ENCODE assay signal across 21 cellular contexts in the genomic region with DNA sequence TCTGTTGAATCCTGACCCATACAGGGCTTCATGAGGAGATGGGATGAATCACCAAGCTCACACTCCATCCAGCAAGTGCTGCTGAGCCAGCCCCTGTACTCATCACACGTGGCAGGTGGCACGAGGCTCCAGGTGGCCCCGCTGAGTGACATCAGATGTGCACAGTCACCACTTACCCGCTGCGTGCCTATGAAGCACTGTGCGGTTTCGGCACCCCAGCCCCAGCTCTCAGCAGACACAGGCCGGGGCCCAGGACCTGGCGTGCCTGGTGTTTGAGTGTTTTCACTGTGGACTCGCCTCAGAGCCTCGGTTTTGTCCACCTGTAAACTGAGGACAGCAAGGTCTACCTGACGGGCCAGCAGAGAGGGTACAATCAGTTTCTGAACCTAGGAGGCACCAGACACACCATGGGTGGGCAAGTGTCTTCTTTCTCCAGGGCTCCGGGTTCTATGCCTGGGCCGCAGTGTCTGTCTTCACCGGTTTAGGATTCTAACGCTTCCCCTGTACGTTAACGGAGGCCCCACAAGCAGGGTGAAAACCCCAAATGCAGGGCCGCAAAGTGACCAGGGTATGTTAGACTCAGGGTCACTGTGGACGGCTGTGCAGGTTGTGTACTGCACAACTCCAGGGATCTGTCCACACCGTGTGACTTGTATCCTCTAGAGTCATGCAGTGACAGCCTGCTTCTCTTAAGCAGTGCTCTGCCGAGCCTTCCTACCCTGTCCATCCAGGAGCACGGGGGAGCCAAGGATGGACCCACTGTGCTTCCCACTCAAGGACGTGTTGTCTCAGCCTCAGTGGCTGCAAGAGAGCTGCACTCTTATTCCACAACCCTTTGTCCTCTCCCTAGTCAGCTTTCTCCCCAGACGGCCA. TPM values are rescaled to one million over a fixed set of nuclear protein-coding genes. Genes with fewer than 3 reads are reported as not detected.
DNase-seq lines count a peak whose midpoint lies in the region; ATAC-seq, FAIRE-seq and TF ChIP-seq lines count a peak whose summit lies in the region.
"Had no signal": no experiment of that assay in that cellular context is flagged by ENCODE, and none has a peak within 500 bp of the region (broad histone marks: within the 10 kb centered on the region; RNA-seq: fewer than 3 reads in every experiment).

No MANE protein-coding gene starts in this region.

- H3K4me1 ChIP-seq in HEK293 (ENCODE audit: control insufficient read depth, insufficient read depth, low read length) (no peaks in the 10 kb centered on the region), astrocyte (ENCODE audit: insufficient read depth, low read length) (peaks cover 25% of the 10 kb centered on the region), neuronal stem cell (ENCODE audit: control insufficient read depth in 2 of 2, insufficient read depth in 1 of 2, low read depth in 1 of 2, low read length in 2 of 2) (peaks cover 0 to 3% of the 10 kb centered on the region in 2 donors)

- no peaks in the 10 kb centered on the region for H3K79me1 ChIP-seq in neuronal stem cell (ENCODE audit: low read depth, low read length)

- H3K79me2 ChIP-seq in astrocyte (ENCODE audit: insufficient read depth, low read length), result no peaks in the 10 kb centered on the region

- H2AFZ ChIP-seq in astrocyte (ENCODE audit: low read depth, low read length) (no peak overlapping the region), neuronal stem cell (ENCODE audit: low read length) (no peak overlapping the region)

- no peak overlapping the region for H2BK12ac ChIP-seq in neuronal stem cell (ENCODE audit: low read length)

- H3K9me3 Mint-ChIP-seq in astrocyte (ENCODE audit: unreplicated experiment), result peaks cover 3% of the 10 kb centered on the region
- H3K9me3 Mint-ChIP-seq: dendritic cell treated with granulocyte-macrophage colony-stimulating factor and Interleukin-4, amounts not matched to agents 40 ng/mL and 50 ng/mL, for 4 days had no signal

- in situ Hi-C loops in G401 (cut with HindIII; ENCODE audit: low sequenced_read_pairs), result no loop called here

- no peak overlapping the region for H3K4me3 Mint-ChIP-seq in astrocyte (ENCODE audit: unreplicated experiment)
- H3K4me3 Mint-ChIP-seq: B cell; dendritic cell treated with granulocyte-macrophage colony-stimulating factor and Interleukin-4, amounts not matched to agents 40 ng/mL and 50 ng/mL, for 4 days; WTC11 had no signal

- WGBS in neuronal stem cell (ENCODE audit: extremely low coverage in 2 of 2, insufficient read length in 2 of 2, insufficient replicate concordance in 1 of 2), 2 donors, result no CpG with 5 or more reads among the region's 25 CpGs

- H4K20me1 ChIP-seq in astrocyte (ENCODE audit: insufficient read depth, low read length), result no peaks in the 10 kb centered on the region

- no peaks in the 10 kb centered on the region for H3K36me3 Mint-ChIP-seq in astrocyte (ENCODE audit: low read depth, unreplicated experiment)
- H3K36me3 Mint-ChIP-seq: WTC11 had no signal

- H4K8ac ChIP-seq in neuronal stem cell (ENCODE audit: low read depth, low read length), result no peak overlapping the region

- H3K4me2 ChIP-seq in astrocyte (ENCODE audit: low read length) (no peak overlapping the region), neuronal stem cell (ENCODE audit: insufficient read depth, low read length, poor library complexity, severe bottlenecking) (no peak overlapping the region)

- no peak overlapping the region for H2BK5ac ChIP-seq in neuronal stem cell (ENCODE audit: low read length)

- H3K27ac ChIP-seq in HEK293 (ENCODE audit: extremely low read depth, low read depth, low read length) (no peak overlapping the region), astrocyte (ENCODE audit: low read depth, low read length) (no peak overlapping the region), neuronal stem cell (replicated peaks; ENCODE audit: low read length) (no peak overlapping the region)
- H3K27ac ChIP-seq: thoracic aorta had no signal

- no peaks in the 10 kb centered on the region for H3K27me3 Mint-ChIP-seq in astrocyte (ENCODE audit: low read depth, unreplicated experiment)
- H3K27me3 Mint-ChIP-seq: dendritic cell treated with granulocyte-macrophage colony-stimulating factor and Interleukin-4, amounts not matched to agents 40 ng/mL and 50 ng/mL, for 4 days had no signal

- no peak overlapping the region for H2BK15ac ChIP-seq in neuronal stem cell (ENCODE audit: low read length)

- H2AK5ac ChIP-seq in neuronal stem cell (ENCODE audit: low read depth, low read length), result no peak overlapping the region

- no peak overlapping the region for H3K4ac ChIP-seq in neuronal stem cell (ENCODE audit: low read length)

- H3K18ac ChIP-seq in neuronal stem cell (ENCODE audit: low read length), result peak overlapping the region; percentile 39

- H3K23ac ChIP-seq in neuronal stem cell (ENCODE audit: low read depth, low read length, poor library complexity), result no peak overlapping the region

- H3K27me3 ChIP-seq in astrocyte (ENCODE audit: insufficient read depth, low read length), result no peaks in the 10 kb centered on the region
- no peaks in the 10 kb centered on the region for H3K27me3 ChIP-seq in neuronal stem cell (ENCODE audit: control insufficient read depth in 3 of 3, insufficient read depth in 3 of 3, low read depth in 1 of 3, low read length in 3 of 3)

- ATAC-seq in GM21360 (IDR thresholded peaks at IDR 0.05; ENCODE audit: unreplicated experiment), result no peak
- ATAC-seq: mucosa of descending colon, WTC11 had no signal

- no peak overlapping the region for H2BK120ac ChIP-seq in neuronal stem cell (ENCODE audit: low read depth, low read length)

- H4K91ac ChIP-seq in neuronal stem cell (ENCODE audit: low read depth, low read length, poor library complexity), result no peak overlapping the region

- no peak for TF ChIP-seq CTCF in HEK293 (tag by site-specific recombination; IDR thresholded peaks at IDR 0.05)
- TF ChIP-seq CTCF in astrocyte (IDR thresholded peaks at IDR 0.05; ENCODE audit: insufficient read depth, low read depth, low read length), result no peak

- H3K9me3 ChIP-seq in HEK293 (ENCODE audit: control insufficient read depth, insufficient read depth, low read depth, low read length) (no peaks in the 10 kb centered on the region), astrocyte (ENCODE audit: insufficient read depth, low read depth, low read length) (peaks cover 5% of the 10 kb centered on the region), neuronal stem cell (replicated peaks in 1 of 2; ENCODE audit: control insufficient read depth in 2 of 2, insufficient read depth in 1 of 2, low read depth in 1 of 2, low read length in 2 of 2) (no peaks in the 10 kb centered on the region)
- H3K9me3 ChIP-seq: mucosa of descending colon, thoracic aorta had no signal

- H3K14ac ChIP-seq in neuronal stem cell (ENCODE audit: low read length), result peak overlapping the region; percentile 95

- POLR2A ChIA-PET in HEK293 (lab: Yijun Ruan, JAX), result no interaction called here

- H3K4me1 Mint-ChIP-seq in astrocyte (ENCODE audit: low read depth, unreplicated experiment), result peaks cover 23% of the 10 kb centered on the region
- H3K4me1 Mint-ChIP-seq: B cell, WTC11 had no signal

- no peaks in the 10 kb centered on the region for H3K36me3 ChIP-seq in HEK293 (ENCODE audit: control insufficient read depth in 2 of 2, insufficient read depth in 1 of 2, low read length in 2 of 2)
- H3K36me3 ChIP-seq in astrocyte (ENCODE audit: insufficient read depth, low read length), result no peaks in the 10 kb centered on the region
- H3K36me3 ChIP-seq in neuronal stem cell (replicated peaks in 1 of 2; ENCODE audit: control insufficient read depth in 2 of 2, insufficient read depth in 2 of 2, low read length in 2 of 2), result no peaks in the 10 kb centered on the region
- H3K36me3 ChIP-seq: thoracic aorta had no signal

- H3K27ac Mint-ChIP-seq in astrocyte (ENCODE audit: unreplicated experiment), result no peak overlapping the region
- H3K27ac Mint-ChIP-seq: B cell; dendritic cell treated with granulocyte-macrophage colony-stimulating factor and Interleukin-4, amounts not matched to agents 40 ng/mL and 50 ng/mL, for 4 days; WTC11 had no signal

- DNase-seq in Daoy (ENCODE audit: low read depth) (peak; percentile 69), astrocyte (ENCODE audit: low read depth) (peak; percentile 73), neuronal stem cell (ENCODE audit: low spot score) (no peak), OCI-M1 (lab: John Stamatoyannopoulos, UW) (no peak), G401 (ENCODE audit: low spot score) (no peak), NCI-H146 (lab: John Stamatoyannopoulos, UW) (no peak)
- DNase-seq: activated naive CD4-positive, alpha-beta T cell; mucosa of descending colon; NCI-H187; NCI-H526; occipital lobe; stimulated activated CD4-positive, alpha-beta T cell treated with anti-CD3 and anti-CD28 coated beads, Interleukin-4, amount 100 ng/mL, for 1 hour had no signal

- H3K4me3 ChIP-seq in HEK293 (ENCODE audit: low read depth, low read length) (no peak overlapping the region), astrocyte (ENCODE audit: insufficient read depth, low read depth, low read length) (no peak overlapping the region), neuronal stem cell (ENCODE audit: low read length in 2 of 2) (no peak overlapping the region)
- H3K4me3 ChIP-seq: mucosa of descending colon, thoracic aorta had no signal

- no peak for FAIRE-seq in astrocyte (lab: Jason Lieb, UNC)
- FAIRE-seq: D721Med, GM18507, islet of Langerhans had no signal

- CTCF ChIA-PET in HEK293 (lab: Yijun Ruan, JAX), result interaction anchor here (1.5 kb wide), 1 partner anchor 13 kb away, joined by 3 read pairs; no protein-coding TSS in a partner anchor

- H3K9ac ChIP-seq in astrocyte (ENCODE audit: low read length) (no peak overlapping the region), neuronal stem cell (ENCODE audit: low read depth, low read length, poor library complexity) (no peak overlapping the region)

TF ChIP-seq in HEK293, 187 proteins besides CTCF, POLR2A, EP300 and RAD21:
- TF ChIP-seq ZNF324 (tag by site-specific recombination; IDR thresholded peaks at IDR 0.05) (no peak), ZIC2 (tag by site-specific recombination; IDR thresholded peaks at IDR 0.05) (peak; percentile 51)

RNA-seq across cellular contexts. Expression of a gene that starts 44.3 kb away (rescaled TPM):
- 131 and 135 TPM in 2 replicates for total RNA-seq in Daoy (2014; rRNA removed; shearing (Covaris generic))
- 1,055 and 1,568 TPM in 2 replicates for total RNA-seq in astrocyte
- 10.1 TPM for polyA plus RNA-seq in neuronal stem cell (2013, experiment 1 of 2)
- 10.2 TPM for polyA plus RNA-seq in neuronal stem cell (2013, experiment 2 of 2)
- total RNA-seq in G401 (2014; rRNA removed; shearing (Covaris generic)), result 0.37 and 0.58 TPM in 2 replicates
- total RNA-seq: B cell had no signal

Comparison
In these comparisons a context has a peak if more than half of its experiments do, and no peak if none do; other contexts are left out.
1. DNase-seq: peak in Daoy (single experiment) and astrocyte (single experiment); none in neuronal stem cell (single experiment), OCI-M1 (single experiment), G401 (single experiment) and NCI-H146 (single experiment).
2. RNA of a gene that starts 44.3 kb away (total RNA-seq): 1,055 to 1,568 TPM in astrocyte and 131 to 135 TPM in Daoy; 0.37 to 0.58 TPM in G401; every median in the first group is over 10 times any median in the second.